In the genomic region with DNA sequence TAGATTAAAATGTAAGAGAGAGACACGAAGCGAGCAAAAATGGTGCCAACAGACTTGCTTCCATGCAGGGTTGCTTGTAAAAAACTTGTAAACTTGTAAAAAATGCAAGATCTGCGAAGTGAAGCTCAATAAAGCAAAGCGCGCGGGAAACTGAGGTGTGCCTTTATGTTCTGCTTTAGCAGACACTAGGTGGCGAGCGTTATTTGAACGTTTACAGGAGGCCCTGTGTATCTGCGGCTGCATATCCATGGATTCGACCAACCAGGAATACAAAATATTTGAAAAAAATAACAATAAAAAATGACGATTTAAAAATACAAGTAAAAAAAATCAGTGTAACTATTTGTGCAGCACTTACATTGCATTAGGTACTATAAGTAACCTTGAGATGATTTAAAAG, we compare ENCODE assay signal across 8 cellular contexts. TPM values are rescaled to one million over a fixed set of nuclear protein-coding genes. Genes with fewer than 3 reads are reported as not detected.
DNase-seq lines count a peak whose midpoint lies in the region; ATAC-seq and TF ChIP-seq lines count a peak whose summit lies in the region.

No MANE protein-coding gene starts in this region.

- no peak overlapping the region for H3K23ac ChIP-seq in trophoblast cell (ENCODE audit: low read length)

- H3K4me1 ChIP-seq in trophoblast cell (ENCODE audit: control insufficient read depth in 1 of 2, insufficient read depth in 2 of 2, low read length in 2 of 2), result peaks cover 6 to 11% of the 10 kb centered on the region in 2 experiments
- peaks cover 17% of the 10 kb centered on the region for H3K4me1 ChIP-seq in effector memory CD4-positive, alpha-beta T cell (ENCODE audit: control insufficient read depth, insufficient read depth, low read length, poor library complexity, severe bottlenecking)

- no peak overlapping the region for H4K91ac ChIP-seq in trophoblast cell (ENCODE audit: low read depth, low read length)

- H2BK12ac ChIP-seq in trophoblast cell (ENCODE audit: low read length), result no peak overlapping the region

- peak overlapping the region; percentile 43 for H3K4ac ChIP-seq in trophoblast cell (ENCODE audit: low read depth, low read length)

- peaks cover 8 to 16% of the 10 kb centered on the region in 2 experiments for H3K36me3 ChIP-seq in trophoblast cell (ENCODE audit: control insufficient read depth in 1 of 2, insufficient read depth in 2 of 2, low read length in 2 of 2)
- H3K36me3 ChIP-seq in effector memory CD4-positive, alpha-beta T cell (ENCODE audit: control insufficient read depth, insufficient read depth, low read length), result peaks cover 8% of the 10 kb centered on the region

- H4K8ac ChIP-seq in trophoblast cell (ENCODE audit: low read depth, low read length), result no peak overlapping the region

- H3K18ac ChIP-seq in trophoblast cell (ENCODE audit: low read length), result no peak overlapping the region

- H2AFZ ChIP-seq in trophoblast cell (ENCODE audit: insufficient read depth, low read length, poor library complexity), result no peak overlapping the region

- H2AK5ac ChIP-seq in trophoblast cell (ENCODE audit: low read length), result no peak overlapping the region

- H3K4me3 ChIP-seq in dorsolateral prefrontal cortex (peak overlapping the region in 48 of 59 donors; percentile 65 to 100 (median 92)), trophoblast cell (ENCODE audit: low read depth, low read length) (no peak overlapping the region)
- H3K4me3 ChIP-seq in effector memory CD4-positive, alpha-beta T cell (ENCODE audit: insufficient read depth, low read depth, low read length, poor library complexity, severe bottlenecking), result no peak overlapping the region

- CTCF ChIA-PET in RWPE1 (lab: Yijun Ruan, JAX), result interaction anchor here (0.6 to 1.5 kb wide), 7 partner anchors 35 to 397 kb away, joined by 3 to 6 read pairs (median 4); partner anchors contain the start of gene PTTG1IP

- no peak overlapping the region for H2BK5ac ChIP-seq in trophoblast cell (ENCODE audit: low read depth, low read length, poor library complexity)

- intact Hi-C loops in dorsolateral prefrontal cortex (cut with DNase I), result loop anchor here (5.0 to 10.0 kb wide), 5 partner anchors 72 to 458 kb away; partner anchors contain the start of genes PTTG1IP (in 2 of the 2), ADARB1 (in 1 of the 2) and SLX9 (in 1 of the 2)

- no peak overlapping the region for H3K27ac ChIP-seq in RWPE1
- no peak overlapping the region for H3K27ac ChIP-seq in dorsolateral prefrontal cortex
- H3K27ac ChIP-seq in trophoblast cell (ENCODE audit: low read depth, low read length), result no peak overlapping the region
- no peak overlapping the region for H3K27ac ChIP-seq in effector memory CD4-positive, alpha-beta T cell (ENCODE audit: insufficient read depth, low read length, poor library complexity, severe bottlenecking)

- no CpG with 5 or more reads among the region's 12 CpGs for WGBS in trophoblast cell (ENCODE audit: extremely low coverage, insufficient coverage, insufficient read length)

- H3K9me3 ChIP-seq in trophoblast cell (ENCODE audit: insufficient read depth, low read depth, low read length), result no peaks in the 10 kb centered on the region
- no peaks in the 10 kb centered on the region for H3K9me3 ChIP-seq in effector memory CD4-positive, alpha-beta T cell (ENCODE audit: control insufficient read depth, low read length)

- POLR2A ChIA-PET in RWPE1 (lab: Yijun Ruan, JAX; ENCODE audit: low non-redundant PET), result no interaction called here

- no peak for ATAC-seq in HG03139 (IDR thresholded peaks at IDR 0.05; ENCODE audit: unreplicated experiment)

- H3K79me2 ChIP-seq in trophoblast cell (ENCODE audit: control insufficient read depth, insufficient read depth, low read length, poor library complexity), result peaks cover 14% of the 10 kb centered on the region

- no peak overlapping the region for H3K14ac ChIP-seq in trophoblast cell (ENCODE audit: low read length)

- TF ChIP-seq CTCF in RWPE1 (conservative IDR thresholded peaks at IDR 0.05; ENCODE audit: low read depth), result peak; percentile 68
- TF ChIP-seq CTCF in dorsolateral prefrontal cortex (IDR thresholded peaks at IDR 0.05 in 54 of 56, conservative IDR thresholded peaks at IDR 0.05 in 2 of 56; ENCODE audit: low read depth in 1 of 56, partially characterized antibody in 56 of 56), result peak in 40 of 56 donors; percentile 16 to 48 (median 32)

- peak overlapping the region; percentile 72 for H3K4me2 ChIP-seq in trophoblast cell (ENCODE audit: low read length)

- H3K9ac ChIP-seq in trophoblast cell (ENCODE audit: low read length), result no peak overlapping the region

- peak; percentile 14 for DNase-seq in activated naive CD4-positive, alpha-beta T cell treated with Interleukin-2 at 50 U/mL for 16 hours
- no peak for DNase-seq in activated naive CD4-positive, alpha-beta T cell treated with anti-CD3 and anti-CD28 coated beads, Interleukin-2, amount 50 U/mL, for 16 hours
- DNase-seq in RWPE1 (ENCODE audit: low spot score) (peak; percentile 34), dorsolateral prefrontal cortex (no peak), trophoblast cell (peak in 1 of 2 donors; percentile 27), cerebellum (ENCODE audit: low spot score) (no peak)
- no peak for DNase-seq in effector memory CD4-positive, alpha-beta T cell

- no peak overlapping the region for H4K12ac ChIP-seq in trophoblast cell (ENCODE audit: low read depth, low read length)

- H3K79me1 ChIP-seq in trophoblast cell (ENCODE audit: low read length), result peaks cover 6% of the 10 kb centered on the region

- no peak overlapping the region for H2BK120ac ChIP-seq in trophoblast cell (ENCODE audit: insufficient read depth, low read length, poor library complexity)

- H3K27me3 ChIP-seq in dorsolateral prefrontal cortex (no peaks in the 10 kb centered on the region), trophoblast cell (ENCODE audit: insufficient read depth, low read length) (no peaks in the 10 kb centered on the region)
- no peaks in the 10 kb centered on the region for H3K27me3 ChIP-seq in effector memory CD4-positive, alpha-beta T cell (replicated peaks; ENCODE audit: control insufficient read depth, insufficient read depth, low read length, poor library complexity, severe bottlenecking)

RNA-seq across cellular contexts. Expression of gene UBE2G2, which starts 1.5 kb away (rescaled TPM):
- total RNA-seq in dorsolateral prefrontal cortex (100 to 1,000 TPM in 7 of 120 experiments, 10 to 100 TPM in 113; 62.2 to 111 (median 84.5) TPM), cerebellum (102 TPM)
- polyA plus RNA-seq in trophoblast cell (2013), result 31.5 and 32.1 TPM in 2 replicates

RNA-seq across cellular contexts. Expression of gene SUMO3, which starts 17.8 kb away (rescaled TPM):
- 100 to 1,000 TPM in 16 of 120 experiments, 10 to 100 TPM in 104; 44.1 to 127 (median 83.9) TPM for total RNA-seq in dorsolateral prefrontal cortex
- 92.0 and 98.8 TPM in 2 replicates for polyA plus RNA-seq in trophoblast cell (2013)
- total RNA-seq in cerebellum, result 43.8 TPM

Comparison
In these comparisons a context has a peak if more than half of its experiments do, and no peak if none do; other contexts are left out.
1. DNase-seq: peak in activated naive CD4-positive, alpha-beta T cell treated with Interleukin-2 at 50 U/mL for 16 hours (single experiment) and RWPE1 (single experiment); none in activated naive CD4-positive, alpha-beta T cell treated with anti-CD3 and anti-CD28 coated beads, Interleukin-2, amount 50 U/mL, for 16 hours (single experiment), dorsolateral prefrontal cortex (0 of 10), effector memory CD4-positive, alpha-beta T cell (0 of 3) and cerebellum (single experiment).
2. H3K4me3 ChIP-seq: peak in dorsolateral prefrontal cortex (48 of 59); none in trophoblast cell (single experiment) and effector memory CD4-positive, alpha-beta T cell (single experiment).